15 cellular contexts compared by ENCODE assay signal in the genomic region with DNA sequence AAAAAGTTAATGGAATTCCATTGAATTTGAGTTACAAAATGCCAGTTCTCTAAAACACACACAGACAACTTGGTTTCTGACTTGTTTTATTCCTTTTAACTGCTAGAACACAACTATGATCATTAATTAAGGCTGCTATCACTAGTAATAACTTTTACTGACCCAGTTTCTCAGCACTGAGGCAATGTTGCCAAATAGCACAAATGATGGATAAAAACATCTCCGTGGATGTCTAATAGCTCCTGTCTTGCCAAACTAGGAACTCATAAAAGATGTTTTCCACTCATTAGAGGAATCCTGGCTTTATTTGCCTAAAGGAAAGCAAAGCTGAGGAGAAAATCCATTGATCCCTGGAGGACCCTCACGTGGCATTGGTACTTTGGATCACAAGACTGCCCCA.
"Had no signal": no experiment of that assay in that cellular context is flagged by ENCODE, and none has a peak within 500 bp of the region (broad histone marks: within the 10 kb centered on the region; RNA-seq: fewer than 3 reads in every experiment).

No MANE protein-coding gene starts in this region.

- H3K9me3 ChIP-seq: left lung, right lobe of liver, tibial nerve had no signal

- H3K27me3 ChIP-seq: foreskin keratinocyte, hepatocyte, left lung, right lobe of liver, tibial nerve had no signal

- H3K4me1 Mint-ChIP-seq: mesothelial cell of epicardium had no signal

- H3K4me1 ChIP-seq: foreskin keratinocyte, left lung, right lobe of liver had no signal

- FAIRE-seq: bronchial epithelial cell had no signal

- H3K9ac ChIP-seq: parathyroid adenoma had no signal

- H3K79me2 ChIP-seq: hepatocyte, parathyroid adenoma had no signal

- H2AFZ ChIP-seq: hepatocyte, parathyroid adenoma had no signal

- H3K27ac Mint-ChIP-seq: activated T-helper 2 cell treated with anti-CD3 and anti-CD28 coated beads, Interferon-gamma antibody, Interleukin-2, Interleukin-4, amounts not matched to agents 10 μg/mL and 5 μg/mL and 100 μg/mL, durations not matched to agents 14 hours and 24 hours and 36 hours; mesothelial cell of epicardium; nephron progenitor cell; T-helper 1 cell treated with Interleukin-12 subunit alpha and Interleukin-12 subunit beta and Interleukin-4 antibody, amounts not matched to agents 30 μg/mL and 1 μg/mL, for 36 hours had no signal

- H3K27ac ChIP-seq: foreskin keratinocyte, hepatocyte, left lung, parathyroid adenoma, right lobe of liver had no signal

- DNase-seq: activated CD8-positive, alpha-beta memory T cell treated with anti-CD3 and anti-CD28 coated beads, Interleukin-2, amount 50 U/mL, for 48 hours; activated T-cell treated with anti-CD3 and anti-CD28 coated beads, Interleukin-2, amount 50 U/mL, for 4 hours; left lung; stimulated activated naive CD4-positive, alpha-beta T cell treated with Interleukin-2 at 50 U/mL for 16 hours had no signal

- H3K4me2 ChIP-seq: hepatocyte had no signal

- H3K27me3 Mint-ChIP-seq: activated naive CD8-positive, alpha-beta T cell had no signal

- H3K4me3 Mint-ChIP-seq: activated naive CD8-positive, alpha-beta T cell; activated T-cell treated with anti-CD3 and anti-CD28 coated beads, Interleukin-2, amount 50 U/mL, for 4 hours; mesothelial cell of epicardium; nephron progenitor cell; T-helper 1 cell treated with Interleukin-12 subunit alpha and Interleukin-12 subunit beta and Interleukin-4 antibody, amounts not matched to agents 30 μg/mL and 1 μg/mL, for 36 hours had no signal

- H3K4me3 ChIP-seq: hepatocyte, left lung, right lobe of liver, tibial nerve had no signal
